In genomic region chr11:77821349-77821851, GRCh38 we compare ENCODE assay signal across 8 cellular contexts. TPM values are rescaled to one million over a fixed set of nuclear protein-coding genes. Genes with fewer than 3 reads are reported as not detected.
DNase-seq lines count a peak whose midpoint lies in the region; ATAC-seq and TF ChIP-seq lines count a peak whose summit lies in the region.

No MANE protein-coding gene starts in this region.

- peak overlapping the region; percentile 96 to 100 (median 99) for H3K4me3 Mint-ChIP-seq in brain

- TF ChIP-seq CTCF in Peyer's patch (IDR thresholded peaks at IDR 0.05) (peak in 1 of 6 experiments; percentile 1), brain (conservative IDR thresholded peaks at IDR 0.05) (no peak)

- H3K4me1 ChIP-seq in Peyer's patch (peaks cover 0 to 42% (median 0%) of the 10 kb centered on the region in 4 donors), iPS-20b (ENCODE audit: insufficient read depth, low read length) (peaks cover 4% of the 10 kb centered on the region; the same call in 1 of the 2 replicates), skeletal muscle tissue (ENCODE audit: control insufficient read depth in 3 of 3, insufficient read depth in 3 of 3, low read length in 3 of 3) (peaks cover 18 to 31% (median 19%) of the 10 kb centered on the region in 3 donors)

- no peak for TF ChIP-seq POLR2A in Peyer's patch (IDR thresholded peaks at IDR 0.05)

- peak overlapping the region; percentile 57 to 99 (median 92) for H3K27ac ChIP-seq in Peyer's patch
- no peak overlapping the region for H3K27ac ChIP-seq in iPS-20b (ENCODE audit: low read length)
- peak overlapping the region; percentile 93 for H3K27ac ChIP-seq in skeletal muscle tissue (ENCODE audit: low read depth, low read length)

- H3K36me3 Mint-ChIP-seq in brain = peaks cover 21% of the 10 kb centered on the region

- H3K4me3 ChIP-seq in Peyer's patch (peak overlapping the region; percentile 85 to 100 (median 96)), iPS-20b (ENCODE audit: low read length) (peak overlapping the region; percentile 85), skeletal muscle tissue (ENCODE audit: low read length in 3 of 3) (peak overlapping the region; percentile 97 to 99 (median 98))

- peaks cover 10% of the 10 kb centered on the region for H3K27me3 Mint-ChIP-seq in brain

- H3K36me3 ChIP-seq in Peyer's patch = no peaks in the 10 kb centered on the region
- H3K36me3 ChIP-seq in iPS-20b (ENCODE audit: insufficient read depth, low read depth, low read length) = no peaks in the 10 kb centered on the region
- peaks cover 0 to 1% (median 0%) of the 10 kb centered on the region in 3 donors for H3K36me3 ChIP-seq in skeletal muscle tissue (ENCODE audit: control insufficient read depth in 3 of 3, insufficient read depth in 3 of 3, low read length in 3 of 3)

- DNase-seq in NCI-H1105 (lab: John Stamatoyannopoulos, UW) = peak; percentile 44
- DNase-seq in NCI-H1105 treated with DMSO at 0.1 percent for 48 hours (lab: John Stamatoyannopoulos, UW) = no peak
- peak; percentile 19 to 56 (median 52) for DNase-seq in Peyer's patch
- DNase-seq in occipital lobe (lab: John Stamatoyannopoulos, UW) = no peak

- peak overlapping the region; percentile 95 to 97 (median 96) for H3K27ac Mint-ChIP-seq in brain

- no peaks in the 10 kb centered on the region for H3K9me3 ChIP-seq in Peyer's patch
- H3K9me3 ChIP-seq in iPS-20b (ENCODE audit: insufficient read depth, low read depth, low read length) = no peaks in the 10 kb centered on the region
- no peaks in the 10 kb centered on the region for H3K9me3 ChIP-seq in skeletal muscle tissue (ENCODE audit: control insufficient read depth in 3 of 3, low read length in 3 of 3)

- H3K9me3 Mint-ChIP-seq in brain = peaks cover 0 to 1% (median 1%) of the 10 kb centered on the region in 5 experiments

- peaks cover 47% of the 10 kb centered on the region for H3K4me1 Mint-ChIP-seq in brain

- no peaks in the 10 kb centered on the region for H3K27me3 ChIP-seq in Peyer's patch
- H3K27me3 ChIP-seq in iPS-20b (ENCODE audit: insufficient read depth, low read length) = no peaks in the 10 kb centered on the region
- no peaks in the 10 kb centered on the region for H3K27me3 ChIP-seq in skeletal muscle tissue (ENCODE audit: control insufficient read depth in 3 of 3, insufficient read depth in 3 of 3, low read length in 3 of 3)

- H3K9ac ChIP-seq in iPS-20b (ENCODE audit: low read depth, low read length) = peak overlapping the region; percentile 79
- H3K9ac ChIP-seq in skeletal muscle tissue (ENCODE audit: low read depth in 1 of 3, low read length in 3 of 3) = peak overlapping the region; percentile 98

- no peak for ATAC-seq in GM18858 (IDR thresholded peaks at IDR 0.05; ENCODE audit: unreplicated experiment)

RNA-seq across cellular contexts. Expression of gene AAMDC, which starts 0.5 kb away (rescaled TPM):
- 10 to 100 TPM in 2 of 4 donors, 1 to 10 TPM in 1, not detected in 1; 9.0 to 16.6 (median 14.8) TPM for total RNA-seq in Peyer's patch
- polyA plus RNA-seq in brain (ENCODE audit: insufficient read depth, low read depth, low replicate concordance) = 72.9 TPM
- total RNA-seq in skeletal muscle tissue = 28.2 TPM
- total RNA-seq in occipital lobe = 8.6 TPM

RNA-seq across cellular contexts. Expression of gene RSF1, which starts 0.9 kb away (rescaled TPM):
- total RNA-seq in Peyer's patch = 100 to 1,000 TPM in 1 of 4 donors, 10 to 100 TPM in 3; 38.4 to 129 (median 70.5) TPM
- polyA plus RNA-seq in brain (ENCODE audit: insufficient read depth, low read depth, low replicate concordance) = 23.8 TPM
- total RNA-seq in skeletal muscle tissue = 40.2 TPM
- 101 TPM for total RNA-seq in occipital lobe

Comparison
In these comparisons a context has a peak if more than half of its experiments do, and no peak if none do; other contexts are left out.
1. DNase-seq: peak in NCI-H1105 (single experiment) and Peyer's patch (3 of 3); none in NCI-H1105 treated with DMSO at 0.1 percent for 48 hours (single experiment) and occipital lobe (single experiment).
2. Peak in every context shown above with its lines, with median percentiles within 50 percentile points of each other: H3K4me3 ChIP-seq.